Comparison of ENCODE assay signal across 23 cellular contexts in genomic region chr1:17356387-17356992, GRCh38. TPM values are rescaled to one million over a fixed set of nuclear protein-coding genes. Genes with fewer than 3 reads are reported as not detected.
DNase-seq lines count a peak whose midpoint lies in the region; ATAC-seq, FAIRE-seq and TF ChIP-seq lines count a peak whose summit lies in the region.
"Had no signal": no experiment of that assay in that cellular context is flagged by ENCODE, and none has a peak within 500 bp of the region (broad histone marks: within the 10 kb centered on the region; RNA-seq: fewer than 3 reads in every experiment).

No MANE protein-coding gene starts in this region.

- no peak for TF ChIP-seq EP300 in K562 (IDR thresholded peaks at IDR 0.05; ENCODE audit: low read length)

- TF ChIP-seq CTCF in K562 (IDR thresholded peaks at IDR 0.05 in 2 of 3, conservative IDR thresholded peaks at IDR 0.05 in 1 of 3; ENCODE audit: insufficient read depth in 2 of 3, low read depth in 1 of 3, low read length in 3 of 3), result no peak

- peak overlapping the region in 1 of 2 experiments; percentile 23; a peak in 1 of 4 replicates for H3K9ac ChIP-seq in K562 (ENCODE audit: insufficient read depth in 1 of 2, low read depth in 2 of 2, low read length in 2 of 2)

- in situ Hi-C loops in K562 (cut with MboI), result no loop called here

- FAIRE-seq in K562 (lab: Jason Lieb, UNC), result no peak
- no peak for FAIRE-seq in frontal cortex (lab: Jason Lieb, UNC)
- FAIRE-seq: GM19239, HTR-8/SVneo, keratinocyte had no signal

- no peaks in the 10 kb centered on the region for H4K20me1 ChIP-seq in K562 (replicated peaks; ENCODE audit: control insufficient read depth, insufficient read depth, low read length)

- BruUV-seq in K562 (replicated peaks; lab: Mats Ljungman, UMichigan), result no TSS peak

- intact Hi-C loops in activated naive CD4-positive, alpha-beta T cell treated with anti-CD3 and anti-CD28 coated beads for 36 hours (cut with micrococcal nuclease), result no loop called here
- intact Hi-C loops in K562 (cut with micrococcal nuclease), result no loop called here

- peaks cover 13 to 20% of the 10 kb centered on the region in 2 experiments; a peak in 4 of 5 replicates for H3K4me1 ChIP-seq in K562 (replicated peaks in 1 of 2; ENCODE audit: control insufficient read depth in 2 of 2, insufficient read depth in 2 of 2, low read length in 2 of 2)
- H3K4me1 ChIP-seq: Caco-2 had no signal

- H3K27me3 ChIP-seq in K562 (ENCODE audit: control insufficient read depth in 2 of 2, insufficient read depth in 2 of 2, low read length in 2 of 2), result peaks cover 12 to 38% of the 10 kb centered on the region in 2 experiments; a peak in 4 of 5 replicates
- H3K27me3 ChIP-seq: hepatocyte had no signal

- no peak overlapping the region for H3K4me2 ChIP-seq in K562 (ENCODE audit: insufficient read depth, low read length)
- H3K4me2 ChIP-seq: hepatocyte had no signal

- ATAC-seq in K562 (no peak), HG03457 (IDR thresholded peaks at IDR 0.05; ENCODE audit: unreplicated experiment) (no peak)
- ATAC-seq in stimulated activated effector memory CD8-positive, alpha-beta T cell treated with anti-CD3 and anti-CD28 coated beads, Interleukin-12 subunit alpha, Interleukin-12 subunit beta, amount 100 ng/mL, for 72 hours, result no peak

- H3K79me2 ChIP-seq in K562 (ENCODE audit: control insufficient read depth, insufficient read depth, low read length), result no peaks in the 10 kb centered on the region
- H3K79me2 ChIP-seq: hepatocyte had no signal

- peak; percentile 57 for DNase-seq in activated naive CD4-positive, alpha-beta T cell treated with anti-CD3 and anti-CD28 coated beads for 36 hours
- DNase-seq in activated naive CD4-positive, alpha-beta T cell (lab: John Stamatoyannopoulos, UW), result no peak
- DNase-seq in UCSD-AML1 (lab: John Stamatoyannopoulos, UW; ENCODE audit: unreplicated experiment) (peak; percentile 47), K562 (ENCODE audit: extremely low read depth in 1 of 4, low spot score in 3 of 4) (no peak), frontal cortex (ENCODE audit: low spot score in 2 of 2) (no peak), SK-N-DZ (ENCODE audit: low spot score) (no peak)
- no peak for DNase-seq in stimulated activated effector memory CD8-positive, alpha-beta T cell treated with anti-CD3 and anti-CD28 coated beads, Interleukin-12 subunit alpha, Interleukin-12 subunit beta, amount 100 ng/mL, for 72 hours (ENCODE audit: low spot score in 2 of 2)
- DNase-seq: Caco-2; central memory CD4-positive, alpha-beta T cell; effector memory CD4-positive, alpha-beta T cell; EL; mammary epithelial cell; NCI-H1694; NCI-H345; SW 1271 had no signal

- peaks cover 2% of the 10 kb centered on the region for H3K27me3 Mint-ChIP-seq in activated naive CD4-positive, alpha-beta T cell treated with anti-CD3 and anti-CD28 coated beads for 36 hours (ENCODE audit: low read depth)

- no peaks in the 10 kb centered on the region for H3K9me3 ChIP-seq in K562 (replicated peaks; ENCODE audit: control insufficient read depth, insufficient read depth, low read depth, low read length)
- H3K9me3 ChIP-seq: Caco-2 had no signal

- CTCF ChIA-PET in activated naive CD4-positive, alpha-beta T cell treated with anti-CD3 and anti-CD28 coated beads for 36 hours (lab: Charles Lee), result interaction anchor here (0.6 to 0.8 kb wide), 2 partner anchors 20 to 305 kb away, joined by 3 read pairs; no protein-coding TSS in a partner anchor
- CTCF ChIA-PET in K562 (lab: Yijun Ruan, JAX; ENCODE audit: low intra/inter-chr PET ratio), result no interaction called here

- H2AFZ ChIP-seq in K562 (ENCODE audit: low read depth, low read length), result peak overlapping the region; percentile 30
- H2AFZ ChIP-seq: hepatocyte had no signal

- TF ChIP-seq POLR2A in K562 (conservative IDR thresholded peaks at IDR 0.05), result no peak

- POLR2A ChIA-PET in K562 (lab: Yijun Ruan, JAX), result interaction anchor here (0.6 to 1.0 kb wide), 2 partner anchors 37 to 95 kb away, joined by 3 to 4 read pairs; no protein-coding TSS in a partner anchor

- H3K4me3 Mint-ChIP-seq in activated naive CD4-positive, alpha-beta T cell treated with anti-CD3 and anti-CD28 coated beads for 36 hours, result peak overlapping the region; percentile 65
- peak overlapping the region; percentile 14 for H3K4me3 Mint-ChIP-seq in stimulated activated effector memory CD8-positive, alpha-beta T cell treated with anti-CD3 and anti-CD28 coated beads, Interleukin-12 subunit alpha, Interleukin-12 subunit beta, amount 100 ng/mL, for 72 hours
- H3K4me3 Mint-ChIP-seq: nephron had no signal

- no peaks in the 10 kb centered on the region for H3K9me3 Mint-ChIP-seq in activated naive CD4-positive, alpha-beta T cell treated with anti-CD3 and anti-CD28 coated beads for 36 hours
- no peaks in the 10 kb centered on the region for H3K9me3 Mint-ChIP-seq in stimulated activated effector memory CD8-positive, alpha-beta T cell treated with anti-CD3 and anti-CD28 coated beads, Interleukin-12 subunit alpha, Interleukin-12 subunit beta, amount 100 ng/mL, for 72 hours
- H3K9me3 Mint-ChIP-seq: nephron had no signal

- peak overlapping the region; percentile 59 for H3K27ac Mint-ChIP-seq in activated naive CD4-positive, alpha-beta T cell treated with anti-CD3 and anti-CD28 coated beads for 36 hours
- H3K27ac Mint-ChIP-seq in stimulated activated effector memory CD8-positive, alpha-beta T cell treated with anti-CD3 and anti-CD28 coated beads, Interleukin-12 subunit alpha, Interleukin-12 subunit beta, amount 100 ng/mL, for 72 hours, result no peak overlapping the region
- H3K27ac Mint-ChIP-seq: nephron had no signal

- H3K4me3 ChIP-seq in K562, result no peak overlapping the region
- H3K4me3 ChIP-seq: hepatocyte had no signal

- WGBS in K562 (ENCODE audit: insufficient coverage, low coverage, missing lambda C conversion rate), result 25% methylated on average over 11 of the region's 12 CpGs

- peaks cover 12% of the 10 kb centered on the region for H3K4me1 Mint-ChIP-seq in activated naive CD4-positive, alpha-beta T cell treated with anti-CD3 and anti-CD28 coated beads for 36 hours (ENCODE audit: low read depth)
- H3K4me1 Mint-ChIP-seq in stimulated activated effector memory CD8-positive, alpha-beta T cell treated with anti-CD3 and anti-CD28 coated beads, Interleukin-12 subunit alpha, Interleukin-12 subunit beta, amount 100 ng/mL, for 72 hours, result peaks cover 7% of the 10 kb centered on the region
- H3K4me1 Mint-ChIP-seq: nephron had no signal

- H3K27ac ChIP-seq in K562 (ENCODE audit: extremely low read depth, low read depth, low read length), result no peak overlapping the region
- H3K27ac ChIP-seq: hepatocyte, VCaP had no signal

- no peaks in the 10 kb centered on the region for H3K9me1 ChIP-seq in K562 (ENCODE audit: control insufficient read depth, insufficient read depth, low read length)

- no peaks in the 10 kb centered on the region for H3K36me3 Mint-ChIP-seq in activated naive CD4-positive, alpha-beta T cell treated with anti-CD3 and anti-CD28 coated beads for 36 hours (ENCODE audit: low read depth)
- H3K36me3 Mint-ChIP-seq in stimulated activated effector memory CD8-positive, alpha-beta T cell treated with anti-CD3 and anti-CD28 coated beads, Interleukin-12 subunit alpha, Interleukin-12 subunit beta, amount 100 ng/mL, for 72 hours, result no peaks in the 10 kb centered on the region

- no peak for TF ChIP-seq RAD21 in K562 (CRISPR knock-in tag; conservative IDR thresholded peaks at IDR 0.05 in 1 of 2, IDR thresholded peaks at IDR 0.05 in 1 of 2)

- H3K36me3 ChIP-seq in K562 (ENCODE audit: control insufficient read depth, insufficient read depth, low read length), result no peaks in the 10 kb centered on the region

RNA-seq across cellular contexts. Expression of gene PADI6, which starts 15.5 kb away (rescaled TPM):
- total RNA-seq in activated naive CD4-positive, alpha-beta T cell treated with anti-CD3 and anti-CD28 coated beads for 36 hours, result not detected
- not detected in 2 replicates for total RNA-seq in K562 (2011; cell fraction: chromatin; rRNA removed; ENCODE audit: low replicate concordance)
- not detected in 2 replicates for total RNA-seq in K562 (2011; cell fraction: nucleolus; rRNA removed)
- total RNA-seq in K562 (2011; cell fraction: nucleoplasm; rRNA removed), result not detected in 2 replicates
- not detected in 2 replicates for total RNA-seq in K562 (2014; rRNA removed)
- total RNA-seq in K562 (2014; rRNA removed; fragmentation: Illumina TruSeq; extraction: Trizol), result not detected in 2 replicates
- not detected in 2 replicates for total RNA-seq in K562 (2015; rRNA removed; fragmentation: Illumina TruSeq; extraction: Trizol)
- not detected in 2 replicates for total RNA-seq in K562 (2021)
- not detected in 2 replicates for polyA plus RNA-seq in K562 (2011; rRNA removed)
- not detected in 2 replicates for polyA plus RNA-seq in K562 (2011; cell fraction: cytosol; rRNA removed)
- not detected in 2 replicates for polyA plus RNA-seq in K562 (2011; cell fraction: nucleus; rRNA removed)
- polyA plus RNA-seq in K562 (2012), result not detected in 2 replicates
- not detected in 2 replicates for polyA plus RNA-seq in K562 (2014; fragmentation: Illumina TruSeq; extraction: Trizol)
- not detected for polyA plus RNA-seq in K562 (2014; fragmentation: Nextera tagmentation; extraction: Ambion mirVana)
- polyA plus RNA-seq in K562 (2014; rRNA removed), result not detected in 2 replicates
- polyA minus RNA-seq in K562 (2011; rRNA and poly(A)+ RNA removed), result not detected in 2 replicates
- polyA minus RNA-seq in K562 (2011; cell fraction: cytosol; rRNA and poly(A)+ RNA removed), result not detected in 2 replicates
- polyA minus RNA-seq in K562 (2011; cell fraction: nucleus; rRNA and poly(A)+ RNA removed), result not detected in 2 replicates
- total RNA-seq in frontal cortex, result not detected
- polyA plus RNA-seq in SK-N-DZ (2014; cell fraction: cytosol; rRNA removed), result not detected in 2 replicates
- not detected in 2 replicates for polyA plus RNA-seq in SK-N-DZ (2014; cell fraction: nucleus; rRNA removed)
- total RNA-seq: Caco-2, hepatocyte, mammary epithelial cell, renal cortical epithelial cell had no signal
- polyA plus RNA-seq: hepatocyte, keratinocyte had no signal

RNA-seq across cellular contexts. Expression of gene PADI4, which starts 48.5 kb away (rescaled TPM):
- total RNA-seq in activated naive CD4-positive, alpha-beta T cell treated with anti-CD3 and anti-CD28 coated beads for 36 hours, result 1 to 10 TPM; 1.5 to 1.8 TPM
- total RNA-seq in K562 (2011; cell fraction: chromatin; rRNA removed; ENCODE audit: low replicate concordance), result 0.37 and 0.81 TPM in 2 replicates
- total RNA-seq in K562 (2011; cell fraction: nucleolus; rRNA removed), result 0.92 TPM in 1 of 2 replicates, not detected in the other
- 0.66 TPM in 1 of 2 replicates, not detected in the other for total RNA-seq in K562 (2011; cell fraction: nucleoplasm; rRNA removed)
- total RNA-seq in K562 (2014; rRNA removed), result not detected in 2 replicates
- not detected in 2 replicates for total RNA-seq in K562 (2014; rRNA removed; fragmentation: Illumina TruSeq; extraction: Trizol)
- not detected in 2 replicates for total RNA-seq in K562 (2015; rRNA removed; fragmentation: Illumina TruSeq; extraction: Trizol)
- total RNA-seq in K562 (2021), result 0.33 TPM in 1 of 2 replicates, not detected in the other
- polyA plus RNA-seq in K562 (2011; rRNA removed), result 0.09 TPM in 1 of 2 replicates, not detected in the other
- 0.15 and 1.3 TPM in 2 replicates for polyA plus RNA-seq in K562 (2011; cell fraction: cytosol; rRNA removed)
- polyA plus RNA-seq in K562 (2011; cell fraction: nucleus; rRNA removed), result 0.10 and 0.58 TPM in 2 replicates
- polyA plus RNA-seq in K562 (2012), result 0.04 and 0.17 TPM in 2 replicates
- not detected in 2 replicates for polyA plus RNA-seq in K562 (2014; fragmentation: Illumina TruSeq; extraction: Trizol)
- under 1 TPM in 1 of 2 experiments, not detected in 1; 0.22 TPM for polyA plus RNA-seq in K562 (2014; fragmentation: Nextera tagmentation; extraction: Ambion mirVana)
- not detected in 2 replicates for polyA plus RNA-seq in K562 (2014; rRNA removed)
- not detected in 2 replicates for polyA minus RNA-seq in K562 (2011; rRNA and poly(A)+ RNA removed)
- not detected in 2 replicates for polyA minus RNA-seq in K562 (2011; cell fraction: cytosol; rRNA and poly(A)+ RNA removed)
- polyA minus RNA-seq in K562 (2011; cell fraction: nucleus; rRNA and poly(A)+ RNA removed), result 0.27 TPM in 1 of 2 replicates, not detected in the other
- 0.41 TPM for total RNA-seq in frontal cortex
- polyA plus RNA-seq in SK-N-DZ (2014; cell fraction: cytosol; rRNA removed), result not detected in 2 replicates
- not detected in 2 replicates for polyA plus RNA-seq in SK-N-DZ (2014; cell fraction: nucleus; rRNA removed)
- total RNA-seq: Caco-2, hepatocyte, renal cortical epithelial cell had no signal
- polyA plus RNA-seq: hepatocyte had no signal

Comparison
In these comparisons a context has a peak if more than half of its experiments do, and no peak if none do; other contexts are left out.
1. DNase-seq: peak in activated naive CD4-positive, alpha-beta T cell treated with anti-CD3 and anti-CD28 coated beads for 36 hours (single experiment) and UCSD-AML1 (single experiment); none in activated naive CD4-positive, alpha-beta T cell (0 of 4), K562 (0 of 4), stimulated activated effector memory CD8-positive, alpha-beta T cell treated with anti-CD3 and anti-CD28 coated beads, Interleukin-12 subunit alpha, Interleukin-12 subunit beta, amount 100 ng/mL, for 72 hours (0 of 2), frontal cortex (0 of 2) and SK-N-DZ (single experiment).